ENCODE assay signal across 8 cellular contexts in the genomic region with DNA sequence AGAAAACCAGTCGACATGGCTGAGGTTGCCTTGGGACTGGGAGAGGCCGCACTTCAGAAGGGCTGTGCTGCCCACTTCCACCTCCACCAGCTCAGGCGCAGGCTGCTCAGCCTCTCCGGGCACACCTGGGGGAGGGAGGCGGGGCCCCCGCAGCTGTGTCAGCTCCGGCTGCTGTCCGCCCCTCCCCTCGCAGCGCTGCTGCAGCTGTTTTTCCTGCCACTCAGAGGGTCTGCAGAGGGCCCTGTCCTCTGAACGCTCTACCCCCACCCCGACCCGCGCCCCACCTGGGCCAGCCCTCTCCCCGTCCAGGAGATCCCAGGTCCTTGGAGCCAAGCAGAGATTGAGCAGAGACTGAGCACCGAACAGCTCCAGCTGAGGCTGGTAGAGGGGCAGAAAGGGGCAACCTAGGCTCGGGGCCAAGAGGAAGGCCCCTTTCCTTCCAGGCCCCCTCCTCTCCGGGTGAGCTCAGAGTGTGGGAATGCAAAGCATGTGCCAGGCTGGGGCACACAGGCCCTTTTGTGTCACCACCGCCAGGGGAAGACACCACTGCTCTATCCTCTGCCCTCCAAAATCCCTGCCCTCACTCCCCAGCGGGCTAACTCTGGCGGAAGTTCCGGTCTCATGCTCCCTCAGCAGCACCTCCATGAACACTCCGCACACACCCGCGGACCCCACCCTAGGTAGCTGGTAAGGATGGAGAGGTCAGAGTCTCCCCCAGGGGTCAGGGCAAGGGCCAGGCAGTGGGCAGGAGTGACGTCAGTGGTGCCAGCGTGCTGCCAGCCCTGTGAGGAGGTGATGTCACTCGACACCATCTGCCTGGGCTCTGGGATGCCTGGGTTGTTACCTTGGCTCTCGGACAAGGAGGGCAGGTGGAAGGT. TPM values are rescaled to one million over a fixed set of nuclear protein-coding genes. Genes with fewer than 3 reads are reported as not detected.
DNase-seq lines count a peak whose midpoint lies in the region; ATAC-seq, FAIRE-seq and TF ChIP-seq lines count a peak whose summit lies in the region.

No MANE protein-coding gene starts in this region.

- TF ChIP-seq POLR2A in H54 (IDR thresholded peaks at IDR 0.05; ENCODE audit: low read depth, low read length) = no peak

- no peak for FAIRE-seq in H54 (lab: Jason Lieb, UNC)

- H3K27ac ChIP-seq in WERI-Rb-1 = no peak overlapping the region

- H3K36me3 ChIP-seq in BE2C (no peaks in the 10 kb centered on the region; the same call in 1 of the 2 replicates), HAP-1 (replicated peaks) (peaks cover 40% of the 10 kb centered on the region), WERI-Rb-1 (no peaks in the 10 kb centered on the region)

- H3K4me3 ChIP-seq in BE2C (ENCODE audit: low read depth, low read length) (peak overlapping the region; percentile 72), HAP-1 (peak overlapping the region; percentile 69), cardiac fibroblast (replicated peaks in 1 of 2; ENCODE audit: low read depth in 2 of 2, low read length in 2 of 2) (peak overlapping the region; percentile 57 to 58), WERI-Rb-1 (ENCODE audit: low read depth, low read length) (no peak overlapping the region)

- H3K4me1 ChIP-seq in BE2C (peaks cover 16% of the 10 kb centered on the region), HAP-1 (peaks cover 25% of the 10 kb centered on the region)

- TF ChIP-seq CTCF in BE2C (IDR thresholded peaks at IDR 0.05; ENCODE audit: low read depth, low read length) (no peak), cardiac fibroblast (IDR thresholded peaks at IDR 0.05; ENCODE audit: low read depth, low read length) (no peak), WERI-Rb-1 (IDR thresholded peaks at IDR 0.05; ENCODE audit: low read depth, low read length) (no peak)

- H3K27me3 ChIP-seq in BE2C (no peaks in the 10 kb centered on the region), HAP-1 (ENCODE audit: low read depth) (no peaks in the 10 kb centered on the region), WERI-Rb-1 (ENCODE audit: insufficient read depth, low read depth, severe bottlenecking) (peaks cover 13% of the 10 kb centered on the region)

- DNase-seq in BE2C (no peak), HAP-1 (ENCODE audit: low spot score in 2 of 2) (peak in 1 of 2 experiments; percentile 16), cardiac fibroblast (ENCODE audit: low read depth in 2 of 2) (no peak), kidney tubule cell (ENCODE audit: low spot score) (peak; percentile 86), H54 (ENCODE audit: insufficient read length, low spot score) (no peak), WERI-Rb-1 (no peak)
- DNase-seq in stimulated activated CD4-positive, alpha-beta T cell treated with anti-CD3 and anti-CD28 coated beads, Interleukin-4, amount 100 ng/mL, for 1 hour = peak; percentile 59

- no peaks in the 10 kb centered on the region for H3K9me3 ChIP-seq in BE2C
- no peaks in the 10 kb centered on the region for H3K9me3 ChIP-seq in HAP-1
- H3K9me3 ChIP-seq in WERI-Rb-1 (ENCODE audit: severe bottlenecking) = no peaks in the 10 kb centered on the region

- peak; percentile 38 for ATAC-seq in SK-N-SH treated with all-trans-retinoic acid at 6 μM for 48 hours

- in situ Hi-C loops in HAP-1 (cut with MboI; ENCODE audit: low sequenced_read_pairs) = no loop called here

TF ChIP-seq in SK-N-SH treated with all-trans-retinoic acid at 6 μM for 48 hours, 23 proteins besides CTCF, POLR2A, EP300 and RAD21:
- TF ChIP-seq TOX (CRISPR knock-in tag; IDR thresholded peaks at IDR 0.05; ENCODE audit: borderline replicate concordance) (no peak), ARNTL (CRISPR knock-in tag; IDR thresholded peaks at IDR 0.05; ENCODE audit: borderline replicate concordance, low read depth) (no peak)
TF ChIP-seq in SK-N-SH treated with all-trans-retinoic acid at 6 μM for 48 hours: peak in this region for 0.

RNA-seq across cellular contexts. Expression of gene MCAM, which starts 1.6 kb away (rescaled TPM):
- 26.8 TPM for polyA plus RNA-seq in BE2C (2012; ENCODE audit: insufficient read depth, insufficient read length, low read depth)

RNA-seq across cellular contexts. Expression of gene RNF26, which starts 18.9 kb away (rescaled TPM):
- 48.0 TPM for polyA plus RNA-seq in BE2C (2012; ENCODE audit: insufficient read depth, insufficient read length, low read depth)

RNA-seq across cellular contexts. Expression of gene C1QTNF5, which starts 25.3 kb away (rescaled TPM):
- 1.1 TPM for polyA plus RNA-seq in BE2C (2012; ENCODE audit: insufficient read depth, insufficient read length, low read depth)

RNA-seq across cellular contexts. Expression of gene MFRP, which starts 31.1 kb away (rescaled TPM):
- polyA plus RNA-seq in BE2C (2012; ENCODE audit: insufficient read depth, insufficient read length, low read depth) = not detected

Comparison
In these comparisons a context has a peak if more than half of its experiments do, and no peak if none do; other contexts are left out.
1. DNase-seq: peak in kidney tubule cell (single experiment) and stimulated activated CD4-positive, alpha-beta T cell treated with anti-CD3 and anti-CD28 coated beads, Interleukin-4, amount 100 ng/mL, for 1 hour (single experiment); none in BE2C (single experiment), cardiac fibroblast (0 of 2), H54 (single experiment) and WERI-Rb-1 (single experiment).